In the genomic region with DNA sequence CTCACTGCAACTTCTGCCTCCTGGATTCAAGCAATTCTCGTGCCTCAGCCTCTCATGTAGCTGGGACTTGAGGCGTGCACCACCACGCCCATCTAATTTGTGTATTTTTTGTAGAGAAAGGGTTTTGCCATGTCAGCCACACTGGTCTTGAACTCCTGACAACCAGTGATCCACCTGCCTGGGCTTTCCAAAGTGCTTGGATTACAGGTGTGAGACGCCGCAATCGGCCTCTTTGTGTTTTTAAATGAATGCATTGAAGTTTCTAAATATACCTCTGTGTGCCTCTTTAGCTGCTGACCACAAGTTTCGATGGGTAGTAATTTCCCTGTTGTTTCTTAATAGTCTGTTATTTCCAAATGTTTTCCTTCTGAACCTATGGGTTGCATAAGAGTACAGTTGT, we compare ENCODE assay signal across 27 cellular contexts.
"Had no signal": no experiment of that assay in that cellular context is flagged by ENCODE, and none has a peak within 500 bp of the region (broad histone marks: within the 10 kb centered on the region; RNA-seq: fewer than 3 reads in every experiment).

No MANE protein-coding gene starts in this region.

- H3K36me3 Mint-ChIP-seq: activated CD4-positive, alpha-beta memory T cell treated with anti-CD3 and anti-CD28 coated beads for 36 hours; natural killer cell treated with Interleukin-12 subunit alpha and Interleukin-12 subunit beta and Interleukin-15 and Interleukin-18, amount 100 ng/mL, for 72 hours; stimulated activated naive B cell treated with anti-CD40 and anti-IgM and Interleukin-4, amounts not matched to agents 10 μg/mL and 1 μg/mL and 100 μg/mL, for 72 hours had no signal

- H3K4me3 Mint-ChIP-seq: activated CD4-positive, alpha-beta memory T cell treated with anti-CD3 and anti-CD28 coated beads for 36 hours; activated CD4-positive, alpha-beta T cell treated with anti-CD3 and anti-CD28 coated beads, Interleukin-2, amount 10 ng/mL, durations not matched to agents 24 days and 14 days; activated T-cell treated with anti-CD3 and anti-CD28 coated beads, Interleukin-2, amount 50 U/mL, for 24 hours; effector memory CD8-positive, alpha-beta T cell; natural killer cell treated with Interleukin-12 subunit alpha and Interleukin-12 subunit beta and Interleukin-15 and Interleukin-18, amount 100 ng/mL, for 72 hours; stimulated activated naive B cell treated with anti-CD40 and anti-IgM and Interleukin-4, amounts not matched to agents 10 μg/mL and 1 μg/mL and 100 μg/mL, for 72 hours had no signal

- H3K36me3 ChIP-seq: gastrocnemius medialis, left ventricle myocardium inferior, suprapubic skin, tibial artery, upper lobe of right lung had no signal

- H3K4me3 ChIP-seq: gastrocnemius medialis, left ventricle myocardium inferior, lung, mucosa of descending colon, suprapubic skin, tibial artery, upper lobe of right lung had no signal

- H3K4me1 ChIP-seq: gastrocnemius medialis, left ventricle myocardium inferior, suprapubic skin, tibial artery, upper lobe of right lung had no signal

- H3K27ac Mint-ChIP-seq: activated CD4-positive, alpha-beta memory T cell treated with anti-CD3 and anti-CD28 coated beads for 36 hours; activated CD4-positive, alpha-beta T cell treated with anti-CD3 and anti-CD28 coated beads, Interleukin-2, amount 10 ng/mL, durations not matched to agents 24 days and 14 days; activated T-cell treated with anti-CD3 and anti-CD28 coated beads, Interleukin-2, amount 50 U/mL, for 24 hours; effector memory CD8-positive, alpha-beta T cell; natural killer cell treated with Interleukin-12 subunit alpha and Interleukin-12 subunit beta and Interleukin-15 and Interleukin-18, amount 100 ng/mL, for 72 hours; stimulated activated naive B cell treated with anti-CD40 and anti-IgM and Interleukin-4, amounts not matched to agents 10 μg/mL and 1 μg/mL and 100 μg/mL, for 72 hours had no signal

- H3K27ac ChIP-seq: gastrocnemius medialis, left ventricle myocardium inferior, suprapubic skin, tibial artery, upper lobe of right lung had no signal

- FAIRE-seq: islet of Langerhans, TTC549 had no signal

- H3K9me3 ChIP-seq: gastrocnemius medialis, left ventricle myocardium inferior, mucosa of descending colon, suprapubic skin, tibial artery, upper lobe of right lung had no signal

- H3K9me3 Mint-ChIP-seq: activated CD4-positive, alpha-beta memory T cell treated with anti-CD3 and anti-CD28 coated beads for 36 hours; activated CD4-positive, alpha-beta T cell treated with anti-CD3 and anti-CD28 coated beads, Interleukin-2, amount 10 ng/mL, durations not matched to agents 24 days and 14 days; activated T-cell treated with anti-CD3 and anti-CD28 coated beads, Interleukin-2, amount 50 U/mL, for 24 hours; effector memory CD8-positive, alpha-beta T cell; stimulated activated naive B cell treated with anti-CD40 and anti-IgM and Interleukin-4, amounts not matched to agents 10 μg/mL and 1 μg/mL and 100 μg/mL, for 72 hours had no signal

- H3K27me3 ChIP-seq: gastrocnemius medialis, suprapubic skin, tibial artery, upper lobe of right lung had no signal

- DNase-seq: activated CD4-positive, alpha-beta memory T cell treated with anti-CD3 and anti-CD28 coated beads for 36 hours; activated CD4-positive, alpha-beta T cell treated with anti-CD3 and anti-CD28 coated beads, Interleukin-2, amount 10 ng/mL, durations not matched to agents 24 days and 14 days; activated CD4-positive, CD25-positive, alpha-beta regulatory T cell treated with anti-CD3 and anti-CD28 coated beads, Interleukin-2, amount 50 U/mL, for 72 hours; activated CD8-positive, alpha-beta memory T cell treated with anti-CD3 and anti-CD28 coated beads, Interleukin-2, amount 50 U/mL, for 48 hours; activated gamma-delta T cell treated with Interleukin-2 at 50 U/mL for 16 hours; activated naive CD4-positive, alpha-beta T cell treated with anti-CD3 and anti-CD28 coated beads, Interleukin-2, amount 50 U/mL, for 16 hours; activated T-cell treated with anti-CD3 and anti-CD28 coated beads, Interleukin-2, amount 50 U/mL, for 24 hours; amniotic stem cell; caudate nucleus; cortex of kidney; effector memory CD8-positive, alpha-beta T cell; erythroblast; gastrocnemius medialis; glutamatergic neuron; left ventricle myocardium inferior; mucosa of descending colon; right cardiac atrium; stimulated activated CD4-positive, alpha-beta T cell treated with anti-CD3 and anti-CD28 coated beads, Interleukin-15, amount 100 ng/mL, for 24 hours; stimulated activated CD4-positive, alpha-beta T cell treated with anti-CD3 and anti-CD28 coated beads, Interleukin-2, amount 100 ng/mL, for 24 hours; stimulated activated naive B cell treated with anti-CD40 and anti-IgM and Interleukin-4, amounts not matched to agents 10 μg/mL and 1 μg/mL and 100 μg/mL, for 72 hours; tibial artery; upper lobe of right lung had no signal

- ATAC-seq: effector memory CD8-positive, alpha-beta T cell; gastrocnemius medialis; mucosa of descending colon; natural killer cell treated with Interleukin-12 subunit alpha and Interleukin-12 subunit beta and Interleukin-15 and Interleukin-18, amount 100 ng/mL, for 72 hours; right cardiac atrium; stimulated activated naive B cell treated with anti-CD40 and anti-IgM and Interleukin-4, amounts not matched to agents 10 μg/mL and 1 μg/mL and 100 μg/mL, for 72 hours; upper lobe of right lung had no signal

- H3K4me1 Mint-ChIP-seq: activated CD4-positive, alpha-beta T cell treated with anti-CD3 and anti-CD28 coated beads, Interleukin-2, amount 10 ng/mL, durations not matched to agents 24 days and 14 days; stimulated activated naive B cell treated with anti-CD40 and anti-IgM and Interleukin-4, amounts not matched to agents 10 μg/mL and 1 μg/mL and 100 μg/mL, for 72 hours had no signal

- H3K27me3 Mint-ChIP-seq: activated CD4-positive, alpha-beta memory T cell treated with anti-CD3 and anti-CD28 coated beads for 36 hours; activated CD4-positive, alpha-beta T cell treated with anti-CD3 and anti-CD28 coated beads, Interleukin-2, amount 10 ng/mL, durations not matched to agents 24 days and 14 days; activated T-cell treated with anti-CD3 and anti-CD28 coated beads, Interleukin-2, amount 50 U/mL, for 24 hours; effector memory CD8-positive, alpha-beta T cell; natural killer cell treated with Interleukin-12 subunit alpha and Interleukin-12 subunit beta and Interleukin-15 and Interleukin-18, amount 100 ng/mL, for 72 hours; stimulated activated naive B cell treated with anti-CD40 and anti-IgM and Interleukin-4, amounts not matched to agents 10 μg/mL and 1 μg/mL and 100 μg/mL, for 72 hours had no signal
